4 cellular contexts compared by ENCODE assay signal in genomic region chr17:76297436-76297835, GRCh38.
"Had no signal": no experiment of that assay in that cellular context is flagged by ENCODE, and none has a peak within 500 bp of the region (broad histone marks: within the 10 kb centered on the region; RNA-seq: fewer than 3 reads in every experiment).

No MANE protein-coding gene starts in this region.

- H3K9me3 Mint-ChIP-seq: GM23338, H9, IgD-negative memory B cell had no signal

- H3K27ac Mint-ChIP-seq: GM23338, IgD-negative memory B cell had no signal

- H3K27me3 Mint-ChIP-seq: IgD-negative memory B cell had no signal

- DNase-seq: H9, HCEC 1CT had no signal

- H3K4me3 Mint-ChIP-seq: GM23338, H9, IgD-negative memory B cell had no signal

- ATAC-seq: GM23338 had no signal

- H3K4me2 ChIP-seq: GM23338 had no signal

- H3K36me3 Mint-ChIP-seq: IgD-negative memory B cell had no signal

- H2AFZ ChIP-seq: GM23338 had no signal

- H3K4me3 ChIP-seq: GM23338 had no signal
